33 cellular contexts compared by ENCODE assay signal in genomic region chr9:13493697-13494096, GRCh38.
"Had no signal": no experiment of that assay in that cellular context is flagged by ENCODE, and none has a peak within 500 bp of the region (broad histone marks: within the 10 kb centered on the region; RNA-seq: fewer than 3 reads in every experiment).

No MANE protein-coding gene starts in this region.

- DNase-seq: activated CD4-positive, alpha-beta memory T cell treated with anti-CD3 and anti-CD28 coated beads for 36 hours; activated CD4-positive, alpha-beta T cell treated with anti-CD3 and anti-CD28 coated beads for 36 hours; activated CD4-positive, alpha-beta T cell treated with anti-CD3 and anti-CD28 coated beads, Interleukin-2, amount 50 U/mL, for 1 hour; activated CD8-positive, alpha-beta memory T cell treated with anti-CD3 and anti-CD28 coated beads, Interleukin-2, amount 50 U/mL, for 4 hours; activated gamma-delta T cell treated with Interleukin-2 at 50 U/mL for 16 hours; activated naive CD4-positive, alpha-beta T cell treated with anti-CD3 and anti-CD28 coated beads for 36 hours; activated T-cell treated with anti-CD3 and anti-CD28 coated beads for 4 hours; activated T-cell treated with anti-CD3 and anti-CD28 coated beads, Interleukin-2, amount 50 U/mL, for 4 hours; adrenal gland; central memory CD4-positive, alpha-beta T cell; NCI-H1092 treated with DMSO at 0.1 percent for 48 hours; NCI-H1417 treated with DMSO at 0.1 percent for 48 hours; NCI-H187 treated with DMSO at 0.1 percent for 48 hours; NCI-H2171 treated with DMSO at 0.1 percent for 48 hours; NCI-H2227 treated with DMSO at 0.1 percent for 48 hours; NCI-H446; NCI-H510A treated with DMSO at 0.1 percent for 48 hours; NCI-H526 treated with DMSO at 0.1 percent for 48 hours; NCI-H82; NK-92 treated with Interleukin-12 subunit alpha and Interleukin-12 subunit beta, amount 100 ng/mL, for 24 hours; PC-3; Peyer's patch; RPMI8226; SHP77 treated with DMSO at 0.1 percent for 48 hours; SK-N-SH had no signal

- H3K4me1 ChIP-seq: adrenal gland, Peyer's patch, SJSA1 had no signal

- H3K27me3 Mint-ChIP-seq: activated CD4-positive, alpha-beta memory T cell treated with anti-CD3 and anti-CD28 coated beads for 36 hours; activated CD4-positive, alpha-beta T cell treated with anti-CD3 and anti-CD28 coated beads for 36 hours; brain had no signal

- H3K4me3 Mint-ChIP-seq: activated CD4-positive, alpha-beta memory T cell treated with anti-CD3 and anti-CD28 coated beads for 36 hours; activated CD4-positive, alpha-beta T cell treated with anti-CD3 and anti-CD28 coated beads for 36 hours; activated naive CD4-positive, alpha-beta T cell treated with anti-CD3 and anti-CD28 coated beads for 36 hours; activated T-cell treated with anti-CD3 and anti-CD28 coated beads, Interleukin-2, amount 50 U/mL, for 4 hours; activated T-helper 1 cell treated with anti-CD3 and anti-CD28 coated beads, Interleukin-12 subunit alpha, Interleukin-12 subunit beta, Interleukin-2, Interleukin-4 antibody, amounts not matched to agents 30 ng/mL and 10 ng/mL and 1 ng/mL, durations not matched to agents 14 hours and 24 hours and 36 hours; brain; T-helper 1 cell treated with Interleukin-12 subunit alpha and Interleukin-12 subunit beta and Interleukin-4 antibody, amounts not matched to agents 30 μg/mL and 1 μg/mL, for 36 hours; T-helper 2 cell treated with Interferon-gamma antibody and Interleukin-4, amounts not matched to agents 5 μg/mL and 100 μg/mL, for 36 hours had no signal

- H3K9ac ChIP-seq: KMS-11, SK-N-SH had no signal

- H3K9me3 ChIP-seq: adrenal gland, Peyer's patch, SJSA1, SK-N-SH had no signal

- H3K4me2 ChIP-seq: KMS-11, SK-N-SH had no signal

- H3K27ac ChIP-seq: adrenal gland, KMS-11, Peyer's patch, SJSA1 had no signal

- H3K4me1 Mint-ChIP-seq: activated CD4-positive, alpha-beta T cell treated with anti-CD3 and anti-CD28 coated beads for 36 hours had no signal

- H3K36me3 Mint-ChIP-seq: activated CD4-positive, alpha-beta memory T cell treated with anti-CD3 and anti-CD28 coated beads for 36 hours; brain had no signal

- ATAC-seq: activated CD4-positive, alpha-beta T cell treated with anti-CD3 and anti-CD28 coated beads for 36 hours; activated CD4-positive, CD25-positive, alpha-beta regulatory T cell treated with anti-CD3 and anti-CD28 coated beads, Interleukin-2, amount 50 U/mL, for 24 hours; activated naive CD4-positive, alpha-beta T cell treated with anti-CD3 and anti-CD28 coated beads, Interleukin-2, amount 50 U/mL, for 72 hours; activated T-cell treated with anti-CD3 and anti-CD28 coated beads, Interleukin-2, amount 50 U/mL, for 4 hours; PC-3 had no signal

- H3K36me3 ChIP-seq: adrenal gland, Peyer's patch, SJSA1 had no signal

- H3K4me3 ChIP-seq: adrenal gland, Peyer's patch, SJSA1 had no signal

- H3K27ac Mint-ChIP-seq: activated CD4-positive, alpha-beta memory T cell treated with anti-CD3 and anti-CD28 coated beads for 36 hours; activated CD4-positive, alpha-beta T cell treated with anti-CD3 and anti-CD28 coated beads for 36 hours; activated naive CD4-positive, alpha-beta T cell treated with anti-CD3 and anti-CD28 coated beads for 36 hours; activated naive CD4-positive, alpha-beta T cell treated with anti-CD3 and anti-CD28 coated beads, Interleukin-2, amount 50 U/mL, for 72 hours; activated T-helper 1 cell treated with anti-CD3 and anti-CD28 coated beads, Interleukin-12 subunit alpha, Interleukin-12 subunit beta, Interleukin-2, Interleukin-4 antibody, amounts not matched to agents 30 ng/mL and 10 ng/mL and 1 ng/mL, durations not matched to agents 14 hours and 24 hours and 36 hours; T-helper 1 cell treated with Interleukin-12 subunit alpha and Interleukin-12 subunit beta and Interleukin-4 antibody, amounts not matched to agents 30 μg/mL and 1 μg/mL, for 36 hours; T-helper 2 cell treated with Interferon-gamma antibody and Interleukin-4, amounts not matched to agents 5 μg/mL and 100 μg/mL, for 36 hours had no signal

- H3K27me3 ChIP-seq: adrenal gland, Peyer's patch, SJSA1 had no signal
